Comparison of ENCODE assay signal across 8 cellular contexts in the genomic region with DNA sequence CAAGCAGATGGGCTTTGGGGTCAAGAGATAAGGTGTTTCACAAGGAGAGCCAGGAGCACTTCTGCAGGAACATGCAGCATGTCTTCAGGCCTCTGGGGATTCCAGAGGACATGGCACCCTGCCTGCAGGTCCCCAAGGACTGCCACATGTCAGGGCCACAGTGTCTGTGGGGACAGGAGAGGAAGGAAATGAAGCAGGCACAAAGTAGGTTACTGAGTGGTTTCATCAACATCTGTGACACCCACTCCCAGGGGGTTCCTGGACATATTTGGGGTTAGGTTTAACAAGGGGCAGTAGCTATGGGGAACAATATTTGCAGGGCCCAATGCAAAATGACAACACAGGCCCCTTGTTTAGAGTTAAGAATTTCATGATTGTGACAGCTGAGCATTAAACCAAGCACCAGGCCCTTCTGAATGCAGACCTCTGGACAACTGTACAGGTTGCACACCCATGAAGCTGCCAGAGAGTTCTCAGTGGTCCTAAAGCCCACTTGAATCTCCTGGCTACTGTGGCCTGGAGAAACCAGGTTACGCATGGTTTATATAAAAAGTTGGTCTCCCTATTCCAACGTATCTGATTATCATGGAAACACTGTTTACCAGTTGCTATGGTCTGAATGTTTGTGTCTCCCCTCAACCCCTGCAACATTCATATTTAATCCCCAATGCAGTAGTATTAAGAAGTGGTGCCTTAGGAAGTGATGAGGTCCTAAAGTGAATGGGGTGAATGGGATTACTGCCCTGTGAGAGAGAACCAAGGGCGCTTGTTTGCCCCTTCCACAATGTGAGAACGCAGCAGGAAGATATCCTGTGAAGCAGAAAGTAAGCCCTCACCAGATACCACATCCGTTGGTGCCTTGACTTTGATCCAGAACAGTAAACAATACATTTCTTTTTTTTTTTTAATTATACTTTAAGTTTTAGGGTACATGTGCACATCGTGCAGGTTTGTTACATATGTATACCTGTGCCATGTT. TPM values are rescaled to one million over a fixed set of nuclear protein-coding genes. Genes with fewer than 3 reads are reported as not detected.
DNase-seq lines count a peak whose midpoint lies in the region; ATAC-seq and TF ChIP-seq lines count a peak whose summit lies in the region.

No MANE protein-coding gene starts in this region.

- DNase-seq in activated gamma-delta T cell treated with Interleukin-2 at 50 U/mL for 16 hours (peak; percentile 56), activated gamma-delta T cell (lab: John Stamatoyannopoulos, UW) (no peak), C1 segment of cervical spinal cord (lab: John Stamatoyannopoulos, UW) (no peak)
- DNase-seq in activated T-helper 2 cell treated with anti-CD3 and anti-CD28 coated beads, Interferon-gamma antibody, Interleukin-2, Interleukin-4, amounts not matched to agents 10 μg/mL and 5 μg/mL and 100 μg/mL, durations not matched to agents 14 hours and 24 hours and 36 hours (ENCODE audit: low spot score): peak; percentile 32
- peak; percentile 55 for DNase-seq in stimulated activated naive B cell treated with anti-CD40 and anti-IgM and Interleukin-4, amounts not matched to agents 10 μg/mL and 1 μg/mL and 100 μg/mL, for 72 hours

- no peaks in the 10 kb centered on the region for H3K36me3 Mint-ChIP-seq in activated T-helper 2 cell treated with anti-CD3 and anti-CD28 coated beads, Interferon-gamma antibody, Interleukin-2, Interleukin-4, amounts not matched to agents 10 μg/mL and 5 μg/mL and 100 μg/mL, durations not matched to agents 14 hours and 24 hours and 36 hours (ENCODE audit: low read depth)
- H3K36me3 Mint-ChIP-seq in stimulated activated naive B cell treated with anti-CD40 and anti-IgM and Interleukin-4, amounts not matched to agents 10 μg/mL and 1 μg/mL and 100 μg/mL, for 72 hours: peaks cover 0 to 2% of the 10 kb centered on the region in 2 donors

- H3K4me3 Mint-ChIP-seq in activated T-helper 2 cell treated with anti-CD3 and anti-CD28 coated beads, Interferon-gamma antibody, Interleukin-2, Interleukin-4, amounts not matched to agents 10 μg/mL and 5 μg/mL and 100 μg/mL, durations not matched to agents 14 hours and 24 hours and 36 hours (ENCODE audit: low read depth): peak overlapping the region; percentile 11
- peak overlapping the region; percentile 4 to 15 for H3K4me3 Mint-ChIP-seq in stimulated activated naive B cell treated with anti-CD40 and anti-IgM and Interleukin-4, amounts not matched to agents 10 μg/mL and 1 μg/mL and 100 μg/mL, for 72 hours

- peak; percentile 95 for ATAC-seq in stimulated activated naive B cell treated with anti-CD40 and anti-IgM and Interleukin-4, amounts not matched to agents 10 μg/mL and 1 μg/mL and 100 μg/mL, for 72 hours (replicated peaks)
- no peak for ATAC-seq in gastroesophageal sphincter
- ATAC-seq in GM21576 (IDR thresholded peaks at IDR 0.05; ENCODE audit: unreplicated experiment): no peak

- H3K4me3 ChIP-seq in gastroesophageal sphincter: no peak overlapping the region

- intact Hi-C loops in activated T-helper 2 cell treated with anti-CD3 and anti-CD28 coated beads, Interferon-gamma antibody, Interleukin-2, Interleukin-4, amounts not matched to agents 10 μg/mL and 5 μg/mL and 100 μg/mL, durations not matched to agents 14 hours and 24 hours and 36 hours (cut with micrococcal nuclease): no loop called here

- peaks cover 0 to 15% (median 0%) of the 10 kb centered on the region in 3 donors for H3K4me1 ChIP-seq in gastroesophageal sphincter

- peak overlapping the region; percentile 80 for H3K27ac Mint-ChIP-seq in activated T-helper 2 cell treated with anti-CD3 and anti-CD28 coated beads, Interferon-gamma antibody, Interleukin-2, Interleukin-4, amounts not matched to agents 10 μg/mL and 5 μg/mL and 100 μg/mL, durations not matched to agents 14 hours and 24 hours and 36 hours
- H3K27ac Mint-ChIP-seq in stimulated activated naive B cell treated with anti-CD40 and anti-IgM and Interleukin-4, amounts not matched to agents 10 μg/mL and 1 μg/mL and 100 μg/mL, for 72 hours: peak overlapping the region; percentile 20

- H3K4me1 Mint-ChIP-seq in activated T-helper 2 cell treated with anti-CD3 and anti-CD28 coated beads, Interferon-gamma antibody, Interleukin-2, Interleukin-4, amounts not matched to agents 10 μg/mL and 5 μg/mL and 100 μg/mL, durations not matched to agents 14 hours and 24 hours and 36 hours (ENCODE audit: low read depth): peaks cover 58% of the 10 kb centered on the region
- H3K4me1 Mint-ChIP-seq in stimulated activated naive B cell treated with anti-CD40 and anti-IgM and Interleukin-4, amounts not matched to agents 10 μg/mL and 1 μg/mL and 100 μg/mL, for 72 hours: peaks cover 29 to 46% of the 10 kb centered on the region in 2 donors

- H3K27ac ChIP-seq in KOPT-K1 (ENCODE audit: low read depth, low read length, poor library complexity, severe bottlenecking) (peak overlapping the region; percentile 91), gastroesophageal sphincter (no peak overlapping the region)

- H3K36me3 ChIP-seq in KOPT-K1 (ENCODE audit: insufficient read depth, low read length) (no peaks in the 10 kb centered on the region), gastroesophageal sphincter (no peaks in the 10 kb centered on the region)

- no peak for TF ChIP-seq CTCF in gastroesophageal sphincter (IDR thresholded peaks at IDR 0.05)

- no peaks in the 10 kb centered on the region for H3K27me3 ChIP-seq in gastroesophageal sphincter

- no peak for TF ChIP-seq EP300 in gastroesophageal sphincter (IDR thresholded peaks at IDR 0.05)

- 73 to 77% methylated on average over 4 to 6 of the region's 6 CpGs for WGBS in gastroesophageal sphincter (ENCODE audit: low coverage in 1 of 2), 2 donors

- no peaks in the 10 kb centered on the region for H3K27me3 Mint-ChIP-seq in activated T-helper 2 cell treated with anti-CD3 and anti-CD28 coated beads, Interferon-gamma antibody, Interleukin-2, Interleukin-4, amounts not matched to agents 10 μg/mL and 5 μg/mL and 100 μg/mL, durations not matched to agents 14 hours and 24 hours and 36 hours (ENCODE audit: low read depth)
- peaks cover 27 to 40% of the 10 kb centered on the region in 2 donors for H3K27me3 Mint-ChIP-seq in stimulated activated naive B cell treated with anti-CD40 and anti-IgM and Interleukin-4, amounts not matched to agents 10 μg/mL and 1 μg/mL and 100 μg/mL, for 72 hours

- H3K9me3 Mint-ChIP-seq in activated T-helper 2 cell treated with anti-CD3 and anti-CD28 coated beads, Interferon-gamma antibody, Interleukin-2, Interleukin-4, amounts not matched to agents 10 μg/mL and 5 μg/mL and 100 μg/mL, durations not matched to agents 14 hours and 24 hours and 36 hours: no peaks in the 10 kb centered on the region
- no peaks in the 10 kb centered on the region for H3K9me3 Mint-ChIP-seq in stimulated activated naive B cell treated with anti-CD40 and anti-IgM and Interleukin-4, amounts not matched to agents 10 μg/mL and 1 μg/mL and 100 μg/mL, for 72 hours

- no peak for TF ChIP-seq POLR2A in gastroesophageal sphincter (IDR thresholded peaks at IDR 0.05)

- H3K9me3 ChIP-seq in KOPT-K1 (ENCODE audit: insufficient read depth, low read length, poor library complexity, severe bottlenecking): no peaks in the 10 kb centered on the region
- no peaks in the 10 kb centered on the region for H3K9me3 ChIP-seq in gastroesophageal sphincter

RNA-seq across cellular contexts. Expression of a gene that starts 48.2 kb away (rescaled TPM):
- total RNA-seq in activated T-helper 2 cell treated with anti-CD3 and anti-CD28 coated beads, Interferon-gamma antibody, Interleukin-2, Interleukin-4, amounts not matched to agents 10 μg/mL and 5 μg/mL and 100 μg/mL, durations not matched to agents 14 hours and 24 hours and 36 hours: 45.6 and 52.9 TPM in 2 replicates
- total RNA-seq in gastroesophageal sphincter: 10 to 100 TPM; 49.0 to 66.8 (median 58.1) TPM

RNA-seq across cellular contexts. Expression of a gene that starts 50.2 kb away (rescaled TPM):
- total RNA-seq in activated T-helper 2 cell treated with anti-CD3 and anti-CD28 coated beads, Interferon-gamma antibody, Interleukin-2, Interleukin-4, amounts not matched to agents 10 μg/mL and 5 μg/mL and 100 μg/mL, durations not matched to agents 14 hours and 24 hours and 36 hours: 108 TPM in 2 replicates
- total RNA-seq in gastroesophageal sphincter: 10 to 100 TPM; 32.3 to 55.9 (median 49.6) TPM

Comparison
In these comparisons a context has a peak if more than half of its experiments do, and no peak if none do; other contexts are left out.
1. DNase-seq: peak in activated gamma-delta T cell treated with Interleukin-2 at 50 U/mL for 16 hours (single experiment), activated T-helper 2 cell treated with anti-CD3 and anti-CD28 coated beads, Interferon-gamma antibody, Interleukin-2, Interleukin-4, amounts not matched to agents 10 μg/mL and 5 μg/mL and 100 μg/mL, durations not matched to agents 14 hours and 24 hours and 36 hours (single experiment) and stimulated activated naive B cell treated with anti-CD40 and anti-IgM and Interleukin-4, amounts not matched to agents 10 μg/mL and 1 μg/mL and 100 μg/mL, for 72 hours (single experiment); none in activated gamma-delta T cell (single experiment) and C1 segment of cervical spinal cord (0 of 14).
2. ATAC-seq: peak in stimulated activated naive B cell treated with anti-CD40 and anti-IgM and Interleukin-4, amounts not matched to agents 10 μg/mL and 1 μg/mL and 100 μg/mL, for 72 hours (2 of 2); none in gastroesophageal sphincter (single experiment) and GM21576 (single experiment).